ENCODE assay signal across 1 cellular context in the genomic region with DNA sequence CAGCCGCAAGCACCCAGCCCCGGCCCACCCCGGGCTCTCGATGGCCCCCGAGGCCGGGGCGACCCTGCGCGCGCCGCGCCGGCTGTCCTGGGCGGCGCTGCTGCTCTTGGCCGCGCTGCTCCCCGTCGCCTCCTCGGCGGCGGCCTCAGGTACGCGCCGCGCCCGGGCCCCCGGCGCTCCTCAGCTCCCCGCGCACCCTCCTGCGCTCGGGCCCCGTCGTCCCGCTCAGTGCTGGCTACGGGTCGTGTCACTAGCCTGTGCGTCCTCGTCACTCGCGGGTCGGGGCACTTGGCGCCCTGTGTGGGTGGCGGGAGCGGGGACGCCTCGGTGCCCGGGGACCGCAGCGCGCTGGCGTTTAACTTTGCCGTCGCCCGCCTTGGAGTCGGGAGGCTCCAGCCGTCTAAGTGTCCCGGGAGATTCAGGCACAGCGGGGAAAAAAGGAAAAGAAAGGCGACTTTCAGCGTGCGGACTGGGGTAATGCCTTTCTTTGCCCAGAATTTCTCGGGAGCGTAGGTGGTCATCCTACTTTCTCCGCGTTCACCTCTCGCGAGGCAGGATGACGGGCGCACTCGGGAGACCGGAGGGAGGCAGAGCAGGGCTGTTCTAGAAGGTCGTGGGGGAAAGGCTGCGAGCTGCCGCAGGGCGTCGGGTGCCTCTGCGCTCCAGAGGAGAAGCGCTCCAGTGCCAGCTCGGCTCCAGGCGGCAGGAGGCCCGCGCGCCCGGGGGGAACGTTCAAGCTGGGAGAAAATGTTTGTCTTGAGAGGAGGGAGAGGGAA.
TF ChIP-seq lines count a peak whose summit lies in the region.

No MANE protein-coding gene starts in this region.

TF ChIP-seq in HEK293, 187 proteins besides CTCF, POLR2A, EP300 and RAD21 (continued from another document):
- TF ChIP-seq, protein P1, sequence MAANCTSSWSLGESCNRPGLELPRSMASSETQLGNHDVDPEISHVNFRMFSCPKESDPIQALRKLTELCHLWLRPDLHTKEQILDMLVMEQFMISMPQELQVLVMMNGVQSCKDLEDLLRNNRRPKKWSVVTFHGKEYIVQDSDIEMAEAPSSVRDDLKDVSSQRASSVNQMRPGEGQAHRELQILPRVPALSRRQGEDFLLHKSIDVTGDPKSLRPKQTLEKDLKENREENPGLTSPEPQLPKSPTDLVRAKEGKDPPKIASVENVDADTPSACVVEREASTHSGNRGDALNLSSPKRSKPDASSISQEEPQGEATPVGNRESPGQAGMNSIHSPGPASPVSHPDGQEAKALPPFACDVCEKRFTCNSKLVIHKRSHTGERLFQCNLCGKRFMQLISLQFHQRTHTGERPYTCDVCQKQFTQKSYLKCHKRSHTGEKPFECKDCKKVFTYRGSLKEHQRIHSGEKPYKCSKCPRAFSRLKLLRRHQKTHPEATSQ (tag by site-specific recombination; IDR thresholded peaks at IDR 0.05), result peak; percentile 70; the same call in 1 of the 2 replicates
- TF ChIP-seq KLF8 (tag by site-specific recombination; IDR thresholded peaks at IDR 0.05) (no peak), ZEB2 (tag by site-specific recombination; IDR thresholded peaks at IDR 0.05) (peak; percentile 77), ZSCAN23 (tag by site-specific recombination; IDR thresholded peaks at IDR 0.05) (no peak), GLI2 (tag by site-specific recombination; IDR thresholded peaks at IDR 0.05; ENCODE audit: borderline replicate concordance, low read depth) (no peak), ZSCAN30 (tag by site-specific recombination; IDR thresholded peaks at IDR 0.05) (no peak), ZSCAN16 (tag by site-specific recombination; IDR thresholded peaks at IDR 0.05) (no peak), ZNF677 (tag by site-specific recombination; IDR thresholded peaks at IDR 0.05) (no peak), ZNF37A (tag by site-specific recombination; IDR thresholded peaks at IDR 0.05) (no peak), ZNF776 (tag by site-specific recombination; IDR thresholded peaks at IDR 0.05; ENCODE audit: borderline replicate concordance) (no peak), ZNF112 (tag by site-specific recombination; IDR thresholded peaks at IDR 0.05) (no peak), TCF7L2 (IDR thresholded peaks at IDR 0.05; ENCODE audit: borderline replicate concordance, low read depth, low read length) (no peak), ZNF10 (tag by site-specific recombination; IDR thresholded peaks at IDR 0.05) (no peak), ZNF23 (tag by site-specific recombination; IDR thresholded peaks at IDR 0.05; ENCODE audit: borderline replicate concordance) (no peak), ZNF777 (tag by site-specific recombination; IDR thresholded peaks at IDR 0.05; ENCODE audit: borderline replicate concordance) (peak; percentile 99), ZNF548 (tag by site-specific recombination; IDR thresholded peaks at IDR 0.05) (no peak), ZNF202 (tag by site-specific recombination; IDR thresholded peaks at IDR 0.05; ENCODE audit: borderline replicate concordance) (no peak), ZNF394 (tag by site-specific recombination; IDR thresholded peaks at IDR 0.05; ENCODE audit: borderline replicate concordance) (peak; percentile 17; the same call in 1 of the 2 replicates), YY2 (tag by site-specific recombination; IDR thresholded peaks at IDR 0.05) (no peak), ZNF623 (tag by site-specific recombination; IDR thresholded peaks at IDR 0.05) (no peak)
- TF ChIP-seq, protein P2, sequence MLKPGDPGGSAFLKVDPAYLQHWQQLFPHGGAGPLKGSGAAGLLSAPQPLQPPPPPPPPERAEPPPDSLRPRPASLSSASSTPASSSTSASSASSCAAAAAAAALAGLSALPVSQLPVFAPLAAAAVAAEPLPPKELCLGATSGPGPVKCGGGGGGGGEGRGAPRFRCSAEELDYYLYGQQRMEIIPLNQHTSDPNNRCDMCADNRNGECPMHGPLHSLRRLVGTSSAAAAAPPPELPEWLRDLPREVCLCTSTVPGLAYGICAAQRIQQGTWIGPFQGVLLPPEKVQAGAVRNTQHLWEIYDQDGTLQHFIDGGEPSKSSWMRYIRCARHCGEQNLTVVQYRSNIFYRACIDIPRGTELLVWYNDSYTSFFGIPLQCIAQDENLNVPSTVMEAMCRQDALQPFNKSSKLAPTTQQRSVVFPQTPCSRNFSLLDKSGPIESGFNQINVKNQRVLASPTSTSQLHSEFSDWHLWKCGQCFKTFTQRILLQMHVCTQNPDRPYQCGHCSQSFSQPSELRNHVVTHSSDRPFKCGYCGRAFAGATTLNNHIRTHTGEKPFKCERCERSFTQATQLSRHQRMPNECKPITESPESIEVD (tag by site-specific recombination; IDR thresholded peaks at IDR 0.05), result no peak
- TF ChIP-seq, protein P3, sequence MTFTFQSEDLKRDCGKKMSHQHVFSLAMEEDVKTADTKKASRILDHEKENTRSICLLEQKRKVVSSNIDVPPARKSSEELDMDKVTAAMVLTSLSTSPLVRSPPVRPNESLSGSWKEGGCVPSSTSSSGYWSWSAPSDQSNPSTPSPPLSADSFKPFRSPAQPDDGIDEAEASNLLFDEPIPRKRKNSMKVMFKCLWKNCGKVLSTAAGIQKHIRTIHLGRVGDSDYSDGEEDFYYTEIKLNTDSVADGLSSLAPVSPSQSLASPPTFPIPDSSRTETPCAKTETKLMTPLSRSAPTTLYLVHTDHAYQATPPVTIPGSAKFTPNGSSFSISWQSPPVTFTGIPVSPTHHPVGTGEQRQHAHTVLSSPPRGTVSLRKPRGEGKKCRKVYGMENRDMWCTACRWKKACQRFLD (tag by site-specific recombination; IDR thresholded peaks at IDR 0.05), result no peak
- TF ChIP-seq, protein P4, sequence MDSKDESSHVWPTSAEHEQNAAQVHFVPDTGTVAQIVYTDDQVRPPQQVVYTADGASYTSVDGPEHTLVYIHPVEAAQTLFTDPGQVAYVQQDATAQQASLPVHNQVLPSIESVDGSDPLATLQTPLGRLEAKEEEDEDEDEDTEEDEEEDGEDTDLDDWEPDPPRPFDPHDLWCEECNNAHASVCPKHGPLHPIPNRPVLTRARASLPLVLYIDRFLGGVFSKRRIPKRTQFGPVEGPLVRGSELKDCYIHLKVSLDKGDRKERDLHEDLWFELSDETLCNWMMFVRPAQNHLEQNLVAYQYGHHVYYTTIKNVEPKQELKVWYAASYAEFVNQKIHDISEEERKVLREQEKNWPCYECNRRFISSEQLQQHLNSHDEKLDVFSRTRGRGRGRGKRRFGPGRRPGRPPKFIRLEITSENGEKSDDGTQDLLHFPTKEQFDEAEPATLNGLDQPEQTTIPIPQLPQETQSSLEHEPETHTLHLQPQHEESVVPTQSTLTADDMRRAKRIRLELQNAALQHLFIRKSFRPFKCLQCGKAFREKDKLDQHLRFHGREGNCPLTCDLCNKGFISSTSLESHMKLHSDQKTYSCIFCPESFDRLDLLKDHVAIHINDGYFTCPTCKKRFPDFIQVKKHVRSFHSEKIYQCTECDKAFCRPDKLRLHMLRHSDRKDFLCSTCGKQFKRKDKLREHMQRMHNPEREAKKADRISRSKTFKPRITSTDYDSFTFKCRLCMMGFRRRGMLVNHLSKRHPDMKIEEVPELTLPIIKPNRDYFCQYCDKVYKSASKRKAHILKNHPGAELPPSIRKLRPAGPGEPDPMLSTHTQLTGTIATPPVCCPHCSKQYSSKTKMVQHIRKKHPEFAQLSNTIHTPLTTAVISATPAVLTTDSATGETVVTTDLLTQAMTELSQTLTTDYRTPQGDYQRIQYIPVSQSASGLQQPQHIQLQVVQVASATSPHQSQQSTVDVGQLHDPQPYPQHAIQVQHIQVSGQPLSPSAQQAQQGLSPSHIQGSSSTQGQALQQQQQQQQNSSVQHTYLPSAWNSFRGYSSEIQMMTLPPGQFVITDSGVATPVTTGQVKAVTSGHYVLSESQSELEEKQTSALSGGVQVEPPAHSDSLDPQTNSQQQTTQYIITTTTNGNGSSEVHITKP (tag by site-specific recombination; IDR thresholded peaks at IDR 0.05), result no peak; the same call in none of the 2 replicates
- TF ChIP-seq, protein P5, sequence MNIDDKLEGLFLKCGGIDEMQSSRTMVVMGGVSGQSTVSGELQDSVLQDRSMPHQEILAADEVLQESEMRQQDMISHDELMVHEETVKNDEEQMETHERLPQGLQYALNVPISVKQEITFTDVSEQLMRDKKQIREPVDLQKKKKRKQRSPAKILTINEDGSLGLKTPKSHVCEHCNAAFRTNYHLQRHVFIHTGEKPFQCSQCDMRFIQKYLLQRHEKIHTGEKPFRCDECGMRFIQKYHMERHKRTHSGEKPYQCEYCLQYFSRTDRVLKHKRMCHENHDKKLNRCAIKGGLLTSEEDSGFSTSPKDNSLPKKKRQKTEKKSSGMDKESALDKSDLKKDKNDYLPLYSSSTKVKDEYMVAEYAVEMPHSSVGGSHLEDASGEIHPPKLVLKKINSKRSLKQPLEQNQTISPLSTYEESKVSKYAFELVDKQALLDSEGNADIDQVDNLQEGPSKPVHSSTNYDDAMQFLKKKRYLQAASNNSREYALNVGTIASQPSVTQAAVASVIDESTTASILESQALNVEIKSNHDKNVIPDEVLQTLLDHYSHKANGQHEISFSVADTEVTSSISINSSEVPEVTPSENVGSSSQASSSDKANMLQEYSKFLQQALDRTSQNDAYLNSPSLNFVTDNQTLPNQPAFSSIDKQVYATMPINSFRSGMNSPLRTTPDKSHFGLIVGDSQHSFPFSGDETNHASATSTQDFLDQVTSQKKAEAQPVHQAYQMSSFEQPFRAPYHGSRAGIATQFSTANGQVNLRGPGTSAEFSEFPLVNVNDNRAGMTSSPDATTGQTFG (tag by site-specific recombination; IDR thresholded peaks at IDR 0.05; ENCODE audit: borderline replicate concordance), result no peak
